ENCODE assay signal across 28 cellular contexts in the genomic region with DNA sequence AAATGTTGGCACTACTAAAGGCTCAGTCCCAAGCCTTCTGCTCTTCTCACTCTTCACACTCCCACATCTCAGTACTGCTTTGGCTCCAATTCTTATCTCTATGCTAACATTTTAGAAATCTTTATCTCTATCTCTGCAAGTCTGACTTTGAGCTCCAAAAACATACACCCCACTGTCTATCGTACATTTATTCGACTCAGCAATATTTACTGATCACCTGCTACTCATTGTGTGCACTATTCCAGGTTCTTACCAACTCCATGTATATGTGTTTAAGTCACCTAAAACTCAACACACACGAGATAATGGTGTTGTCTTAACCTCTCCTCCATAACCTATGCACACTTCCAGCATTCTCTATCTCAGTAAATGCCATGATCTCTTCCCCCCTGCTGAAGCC.
"Had no signal": no experiment of that assay in that cellular context is flagged by ENCODE, and none has a peak within 500 bp of the region (broad histone marks: within the 10 kb centered on the region; RNA-seq: fewer than 3 reads in every experiment).

No MANE protein-coding gene starts in this region.

- H2AFZ ChIP-seq: neural progenitor cell, parathyroid adenoma had no signal

- H3K9me3 ChIP-seq: ovary, psoas muscle, thoracic aorta, thyroid gland, uterus had no signal

- DNase-seq: naive thymus-derived CD4-positive, alpha-beta T cell; occipital lobe; ovary; psoas muscle; right cardiac atrium; spleen; stimulated activated CD4-positive, alpha-beta T cell treated with anti-CD3 and anti-CD28 coated beads, Interleukin-12 subunit alpha, Interleukin-12 subunit beta, amount 100 ng/mL, for 4 hours; stimulated activated CD4-positive, alpha-beta T cell treated with anti-CD3 and anti-CD28 coated beads, Interleukin-1b, Interleukin-23, amount 100 ng/mL, for 48 hours; stimulated activated CD4-positive, alpha-beta T cell treated with anti-CD3 and anti-CD28 coated beads, Interleukin-4, amount 100 ng/mL, for 1 hour; stimulated activated CD4-positive, alpha-beta T cell treated with anti-CD3 and anti-CD28 coated beads, Interleukin-4, amount 100 ng/mL, for 4 hours; stimulated activated CD8-positive, alpha-beta memory T cell treated with anti-CD3 and anti-CD28 coated beads, Interleukin-4, amount 100 ng/mL, for 48 hours; stimulated activated naive CD4-positive, alpha-beta T cell; stimulated activated naive CD8-positive, alpha-beta T cell treated with anti-CD3 and anti-CD28 coated beads, Interleukin-15, amount 100 ng/mL, for 72 hours; stimulated activated naive CD8-positive, alpha-beta T cell treated with anti-CD3 and anti-CD28 coated beads, Interleukin-15, Interleukin-2, amounts not matched to agents 100 U/mL and 50 U/mL, for 24 hours; substantia nigra; thyroid gland; trophoblast cell; upper lobe of left lung; uterus had no signal

- H3K9ac ChIP-seq: neural progenitor cell, parathyroid adenoma had no signal

- H3K4me1 ChIP-seq: neural progenitor cell, parathyroid adenoma, psoas muscle, spleen, thyroid gland, tibial nerve, upper lobe of left lung, uterus had no signal

- ATAC-seq: naive thymus-derived CD4-positive, alpha-beta T cell; natural killer cell treated with Interleukin-12 subunit alpha and Interleukin-12 subunit beta and Interleukin-15 and Interleukin-18, amount 100 ng/mL, for 72 hours; psoas muscle; right cardiac atrium; sciatic nerve; stimulated activated memory B cell treated with anti-CD40 and anti-IgM and Interleukin-4, amounts not matched to agents 10 μg/mL and 1 μg/mL and 100 μg/mL, for 72 hours; stimulated activated naive CD8-positive, alpha-beta T cell treated with anti-CD3 and anti-CD28 coated beads, Interleukin-15, amount 100 ng/mL, for 72 hours; stimulated activated naive CD8-positive, alpha-beta T cell treated with anti-CD3 and anti-CD28 coated beads, Interleukin-15, Interleukin-2, amounts not matched to agents 100 U/mL and 50 U/mL, for 24 hours had no signal

- H3K27ac ChIP-seq: neural progenitor cell, ovary, parathyroid adenoma, psoas muscle, skin epidermis, spleen, thoracic aorta, thyroid gland, tibial nerve, upper lobe of left lung, uterus had no signal

- H3K4me2 ChIP-seq: neural progenitor cell, smooth muscle cell had no signal

- H3K4me3 ChIP-seq: neural progenitor cell, ovary, psoas muscle, skin epidermis, smooth muscle cell, spleen, thoracic aorta, thyroid gland, tibial nerve, upper lobe of left lung, uterus had no signal

- H3K36me3 ChIP-seq: neural progenitor cell, ovary, spleen, thoracic aorta, thyroid gland, tibial nerve, upper lobe of left lung, uterus had no signal

- H3K27me3 ChIP-seq: neural progenitor cell, ovary, spleen, thyroid gland, tibial nerve, upper lobe of left lung, uterus had no signal
